Comparison of ENCODE assay signal across 8 cellular contexts in the genomic region with DNA sequence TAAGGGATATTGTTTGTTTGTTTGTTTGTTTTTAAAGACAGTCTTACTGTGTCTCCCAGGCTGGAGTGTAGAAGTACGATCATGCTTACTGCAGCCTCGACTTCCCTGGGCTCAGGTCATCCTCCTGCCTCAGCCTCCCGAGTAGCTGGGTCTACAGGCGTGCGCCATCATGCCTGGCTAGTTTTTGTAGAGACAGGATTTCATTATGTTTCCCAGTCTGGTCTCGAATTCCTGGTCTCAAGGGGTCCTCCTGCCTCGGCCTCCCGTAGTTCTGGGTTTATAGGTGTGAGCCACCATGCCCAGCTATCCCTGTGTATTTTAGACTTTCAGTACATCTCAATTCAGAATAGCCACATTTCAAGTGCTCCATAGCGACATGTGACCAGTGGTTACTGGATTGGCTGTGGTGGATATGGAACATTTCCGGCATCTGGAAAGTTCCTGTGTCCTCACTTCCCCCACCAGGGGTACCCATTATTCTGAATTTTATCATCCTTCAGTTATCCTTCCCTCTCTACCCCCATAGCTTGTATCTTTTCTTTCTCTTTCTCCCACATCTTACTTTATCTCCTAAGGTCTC.
DNase-seq lines count a peak whose midpoint lies in the region; ATAC-seq and TF ChIP-seq lines count a peak whose summit lies in the region.

No MANE protein-coding gene starts in this region.

- TF ChIP-seq CTCF in tibial nerve (IDR thresholded peaks at IDR 0.05): no peak

- no peaks in the 10 kb centered on the region for H3K9me3 Mint-ChIP-seq in activated CD8-positive, alpha-beta T cell treated with anti-CD3 and anti-CD28 coated beads, Interleukin-2, amount 10 ng/mL, durations not matched to agents 7 days and 5 days (ENCODE audit: insufficient read depth)

- in situ Hi-C loops in G401 (cut with HindIII; ENCODE audit: low sequenced_read_pairs): no loop called here

- H3K9ac ChIP-seq in BLaER1 treated with 17β-estradiol and CSF1 and Interleukin-3, amounts not matched to agents 10 nM and 100 nM: no peak overlapping the region

- no peaks in the 10 kb centered on the region for H4K20me1 ChIP-seq in BLaER1 treated with 17β-estradiol and CSF1 and Interleukin-3, amounts not matched to agents 10 nM and 100 nM

- peaks cover 9 to 18% (median 13%) of the 10 kb centered on the region in 11 experiments; a peak in 19 of 22 replicates for H3K9me3 ChIP-seq in BLaER1 treated with 17β-estradiol and CSF1 and Interleukin-3, amounts not matched to agents 10 nM and 100 nM (replicated peaks in 1 of 11)
- H3K9me3 ChIP-seq in tibial nerve: peaks cover 0 to 11% (median 0%) of the 10 kb centered on the region in 4 donors

- H3K27ac Mint-ChIP-seq in activated CD8-positive, alpha-beta T cell treated with anti-CD3 and anti-CD28 coated beads, Interleukin-2, amount 10 ng/mL, durations not matched to agents 7 days and 5 days: no peak overlapping the region

- no peaks in the 10 kb centered on the region for H3K36me3 Mint-ChIP-seq in activated CD8-positive, alpha-beta T cell treated with anti-CD3 and anti-CD28 coated beads, Interleukin-2, amount 10 ng/mL, durations not matched to agents 7 days and 5 days (ENCODE audit: low read depth)

- CTCF ChIA-PET in activated CD8-positive, alpha-beta T cell treated with anti-CD3 and anti-CD28 coated beads, Interleukin-2, amount 10 ng/mL, durations not matched to agents 7 days and 5 days (lab: Charles Lee): no interaction called here

- H3K4me1 Mint-ChIP-seq in activated CD8-positive, alpha-beta T cell treated with anti-CD3 and anti-CD28 coated beads, Interleukin-2, amount 10 ng/mL, durations not matched to agents 7 days and 5 days (ENCODE audit: low read depth): peaks cover 23% of the 10 kb centered on the region

- no peak overlapping the region for H3K27ac ChIP-seq in BLaER1 treated with 17β-estradiol and CSF1 and Interleukin-3, amounts not matched to agents 10 nM and 100 nM
- H3K27ac ChIP-seq in tibial nerve: peak overlapping the region in 1 of 4 donors; percentile 92

- no peak for TF ChIP-seq POLR2A in tibial nerve (IDR thresholded peaks at IDR 0.05)

- peak overlapping the region in 10 of 11 experiments; percentile 4 to 99 (median 96); a peak in 11 of 22 replicates for H3K4me2 ChIP-seq in BLaER1 treated with 17β-estradiol and CSF1 and Interleukin-3, amounts not matched to agents 10 nM and 100 nM

- peaks cover 5% of the 10 kb centered on the region for H3K27me3 Mint-ChIP-seq in activated CD8-positive, alpha-beta T cell treated with anti-CD3 and anti-CD28 coated beads, Interleukin-2, amount 10 ng/mL, durations not matched to agents 7 days and 5 days (ENCODE audit: low read depth)

- WGBS in tibial nerve, 2 donors: 88 to 89% methylated on average over 10 of the region's 10 CpGs

- no peak for TF ChIP-seq EP300 in tibial nerve (IDR thresholded peaks at IDR 0.05)

- H3K4me1 ChIP-seq in BLaER1 treated with 17β-estradiol and CSF1 and Interleukin-3, amounts not matched to agents 10 nM and 100 nM: peaks cover 10 to 56% (median 49%) of the 10 kb centered on the region in 10 experiments
- H3K4me1 ChIP-seq in tibial nerve: peaks cover 0 to 18% (median 8%) of the 10 kb centered on the region in 4 donors

- POLR2A ChIA-PET in activated CD8-positive, alpha-beta T cell treated with anti-CD3 and anti-CD28 coated beads, Interleukin-2, amount 10 ng/mL, durations not matched to agents 7 days and 5 days (lab: Charles Lee): no interaction called here

- peak overlapping the region in 2 of 10 experiments; percentile 76; a peak in 3 of 20 replicates for H3K4me3 ChIP-seq in BLaER1 treated with 17β-estradiol and CSF1 and Interleukin-3, amounts not matched to agents 10 nM and 100 nM
- no peak overlapping the region for H3K4me3 ChIP-seq in tibial nerve

- DNase-seq in G401 (ENCODE audit: low spot score) (peak; percentile 7), myocyte (ENCODE audit: low read depth) (peak; percentile 5), NK-92 (lab: John Stamatoyannopoulos, UW; ENCODE audit: unreplicated experiment) (no peak), tibial nerve (ENCODE audit: low spot score in 2 of 2) (no peak)
- no peak for DNase-seq in activated CD8-positive, alpha-beta T cell treated with anti-CD3 and anti-CD28 coated beads, Interleukin-2, amount 10 ng/mL, durations not matched to agents 7 days and 5 days
- no peak for DNase-seq in stimulated activated CD4-positive, alpha-beta T cell treated with anti-CD3 and anti-CD28 coated beads, Interleukin-4, amount 100 ng/mL, for 24 hours
- no peak for DNase-seq in stimulated activated CD4-positive, alpha-beta T cell treated with anti-CD3 and anti-CD28 coated beads, Interleukin-2, amount 100 ng/mL, for 24 hours

- no peaks in the 10 kb centered on the region for H3K27me3 ChIP-seq in BLaER1 treated with 17β-estradiol and CSF1 and Interleukin-3, amounts not matched to agents 10 nM and 100 nM
- H3K27me3 ChIP-seq in tibial nerve: no peaks in the 10 kb centered on the region

- H3K4me3 Mint-ChIP-seq in activated CD8-positive, alpha-beta T cell treated with anti-CD3 and anti-CD28 coated beads, Interleukin-2, amount 10 ng/mL, durations not matched to agents 7 days and 5 days: peak overlapping the region; percentile 20

- ATAC-seq in activated CD8-positive, alpha-beta T cell treated with anti-CD3 and anti-CD28 coated beads, Interleukin-2, amount 10 ng/mL, durations not matched to agents 7 days and 5 days: no peak

- H3K36me3 ChIP-seq in BLaER1 treated with 17β-estradiol and CSF1 and Interleukin-3, amounts not matched to agents 10 nM and 100 nM: peaks cover 0 to 9% (median 0%) of the 10 kb centered on the region in 11 experiments; a peak in 4 of 22 replicates
- no peaks in the 10 kb centered on the region for H3K36me3 ChIP-seq in tibial nerve

Comparison
In these comparisons a context has a peak if more than half of its experiments do, and no peak if none do; other contexts are left out.
1. DNase-seq: peak in G401 (single experiment) and myocyte (single experiment); none in activated CD8-positive, alpha-beta T cell treated with anti-CD3 and anti-CD28 coated beads, Interleukin-2, amount 10 ng/mL, durations not matched to agents 7 days and 5 days (single experiment), stimulated activated CD4-positive, alpha-beta T cell treated with anti-CD3 and anti-CD28 coated beads, Interleukin-4, amount 100 ng/mL, for 24 hours (single experiment), NK-92 (single experiment), stimulated activated CD4-positive, alpha-beta T cell treated with anti-CD3 and anti-CD28 coated beads, Interleukin-2, amount 100 ng/mL, for 24 hours (0 of 2) and tibial nerve (0 of 2).